ENCODE assay signal across 10 cellular contexts in genomic region chr1:26190373-26190987, GRCh38. TPM values are rescaled to one million over a fixed set of nuclear protein-coding genes. Genes with fewer than 3 reads are reported as not detected.
DNase-seq lines count a peak whose midpoint lies in the region; ATAC-seq, FAIRE-seq and TF ChIP-seq lines count a peak whose summit lies in the region.
"Had no signal": no experiment of that assay in that cellular context is flagged by ENCODE, and none has a peak within 500 bp of the region (broad histone marks: within the 10 kb centered on the region; RNA-seq: fewer than 3 reads in every experiment).

Gene CATSPER4, plus strand, starts transcription at chr1:26190602. Its CDS starts 26 bp downstream, at chr1:26190628.

- H3K79me1 ChIP-seq in mesenchymal stem cell (replicated peaks; ENCODE audit: low read length, poor library complexity, severe bottlenecking), result no peaks in the 10 kb centered on the region

- H3K27ac ChIP-seq in HUES48 (ENCODE audit: low read depth, low read length) (peak within 1 kb of the TSS; percentile 42), GM12878 (ENCODE audit: control insufficient read depth, insufficient read depth) (no peak within 1 kb of the TSS), mesenchymal stem cell (ENCODE audit: low read length, poor library complexity, severe bottlenecking) (no peak within 1 kb of the TSS)

- peaks cover 7% of the 10 kb centered on the region for H3K4me1 ChIP-seq in HUES48 (ENCODE audit: control insufficient read depth, insufficient read depth, low read length)
- no peaks in the 10 kb centered on the region for H3K4me1 ChIP-seq in GM12878 (ENCODE audit: control insufficient read depth, insufficient read depth, low read length)
- no peaks in the 10 kb centered on the region for H3K4me1 ChIP-seq in mesenchymal stem cell (ENCODE audit: control insufficient read depth, insufficient read depth, low read depth, low read length)

- no peak within 1 kb of the TSS for H3K9ac ChIP-seq in HUES48 (ENCODE audit: low read depth, low read length)
- no peak within 1 kb of the TSS for H3K9ac ChIP-seq in GM12878 (ENCODE audit: control insufficient read depth, insufficient read depth, low read length)
- no peak within 1 kb of the TSS for H3K9ac ChIP-seq in mesenchymal stem cell (ENCODE audit: low read length)

- no peak for TF ChIP-seq EP300 in GM12878 (IDR thresholded peaks at IDR 0.05; ENCODE audit: borderline replicate concordance in 1 of 2, control insufficient read depth in 1 of 2, low read depth in 2 of 2, low read length in 2 of 2)

- H3K23ac ChIP-seq in mesenchymal stem cell (ENCODE audit: low read length in 2 of 2), result no peak within 1 kb of the TSS

- TF ChIP-seq RAD21 in GM12878 (IDR thresholded peaks at IDR 0.05; ENCODE audit: insufficient read depth, low read depth, low read length), result no peak

- POLR2A ChIA-PET in GM12878 (lab: Charles Lee), result no interaction called here

- intact Hi-C loops in GM12878 (cut with micrococcal nuclease; ENCODE audit: unreplicated experiment), result no loop called here

- H3K14ac ChIP-seq in mesenchymal stem cell (ENCODE audit: low read length in 2 of 2), result no peak within 1 kb of the TSS

- H4K8ac ChIP-seq in mesenchymal stem cell (ENCODE audit: low read length), result no peak within 1 kb of the TSS

- no peak within 1 kb of the TSS for H2BK120ac ChIP-seq in mesenchymal stem cell (ENCODE audit: low read depth, low read length)

- H2BK15ac ChIP-seq in mesenchymal stem cell (ENCODE audit: low read depth, poor library complexity, severe bottlenecking), result no peak within 1 kb of the TSS

- H3K4ac ChIP-seq in mesenchymal stem cell (ENCODE audit: low read depth in 1 of 2, low read length in 2 of 2), result no peak within 1 kb of the TSS

- no peak within 1 kb of the TSS for H4K91ac ChIP-seq in mesenchymal stem cell (ENCODE audit: low read length)

- FAIRE-seq in GM12878 (lab: Jason Lieb, UNC), result no peak
- FAIRE-seq: endothelial cell of umbilical vein had no signal

- no TSS peak for BruUV-seq in GM12878 (replicated peaks; lab: Mats Ljungman, UMichigan)

- H3K36me3 ChIP-seq in HUES48 (ENCODE audit: control insufficient read depth, insufficient read depth, low read length) (peaks cover 16% of the 10 kb centered on the region), GM12878 (ENCODE audit: control insufficient read depth in 2 of 2, insufficient read depth in 2 of 2, low read length in 1 of 2) (no peaks in the 10 kb centered on the region), mesenchymal stem cell (ENCODE audit: control insufficient read depth in 1 of 2, insufficient read depth in 2 of 2, low read depth in 1 of 2, low read length in 2 of 2) (no peaks in the 10 kb centered on the region)

- TF ChIP-seq POLR2A in GM12878 (IDR thresholded peaks at IDR 0.05; ENCODE audit: low read depth, low read length), result no peak

- peak in 2 of 3 experiments; percentile 11 to 19; a peak in 1 of 6 replicates for TF ChIP-seq CTCF in GM12878 (IDR thresholded peaks at IDR 0.05 in 2 of 3, conservative IDR thresholded peaks at IDR 0.05 in 1 of 3; ENCODE audit: control insufficient read depth in 2 of 3, extremely low read depth in 1 of 3, insufficient read depth in 1 of 3, low read depth in 3 of 3, low read length in 3 of 3)

- no peaks in the 10 kb centered on the region for H3K79me2 ChIP-seq in GM12878 (ENCODE audit: control insufficient read depth, insufficient read depth, low read length)

- H2AK5ac ChIP-seq in mesenchymal stem cell (ENCODE audit: low read length, severe bottlenecking), result no peak within 1 kb of the TSS

- SMC1A ChIA-PET in GM12878 (lab: Charles Lee; ENCODE audit: uncharacterized antibody, unreplicated experiment), result no interaction called here

- H3K27me3 ChIP-seq in HUES48 (ENCODE audit: control insufficient read depth, insufficient read depth, low read length) (no peaks in the 10 kb centered on the region), GM12878 (replicated peaks in 1 of 2; ENCODE audit: control insufficient read depth in 2 of 2, insufficient read depth in 2 of 2, low read length in 1 of 2) (no peaks in the 10 kb centered on the region), mesenchymal stem cell (ENCODE audit: control insufficient read depth in 1 of 2, insufficient read depth in 1 of 2, low read length in 2 of 2) (peaks cover 30 to 51% of the 10 kb centered on the region in 2 experiments)

- H3K9me3 ChIP-seq in HUES48 (ENCODE audit: control insufficient read depth, insufficient read depth, low read length) (no peaks in the 10 kb centered on the region), GM12878 (replicated peaks; ENCODE audit: control insufficient read depth, insufficient read depth, low read length) (no peaks in the 10 kb centered on the region), mesenchymal stem cell (ENCODE audit: control insufficient read depth, low read length) (no peaks in the 10 kb centered on the region)

- no peak within 1 kb of the TSS for H3K4me2 ChIP-seq in GM12878 (ENCODE audit: control insufficient read depth, insufficient read depth)
- no peak within 1 kb of the TSS for H3K4me2 ChIP-seq in mesenchymal stem cell (ENCODE audit: low read length, poor library complexity, severe bottlenecking)

- no peak within 1 kb of the TSS for H2BK5ac ChIP-seq in mesenchymal stem cell (ENCODE audit: low read depth, low read length, poor library complexity, severe bottlenecking)

- CTCF ChIA-PET in GM12878 (lab: Yijun Ruan, JAX), result interaction anchor here (1.1 to 1.4 kb wide), 4 partner anchors 10 to 45 kb away, joined by 3 read pairs; partner anchors contain the start of gene ZNF593

- peak; percentile 42 for DNase-seq in Caki2 (ENCODE audit: low read depth)
- DNase-seq in GM12878 (ENCODE audit: low read depth, low spot score), result no peak
- DNase-seq in mesenchymal stem cell, result peak; percentile 10
- DNase-seq in NCI-H510A treated with DMSO at 0.1 percent for 48 hours (lab: John Stamatoyannopoulos, UW), result no peak
- no peak for DNase-seq in UCSD-AML1 (lab: John Stamatoyannopoulos, UW; ENCODE audit: unreplicated experiment)
- DNase-seq: stimulated activated CD4-positive, alpha-beta T cell treated with anti-CD3 and anti-CD28 coated beads, Interleukin-4, amount 100 ng/mL, for 4 hours had no signal

- RAD21 ChIA-PET in GM12878 (lab: Charles Lee; ENCODE audit: unreplicated experiment), result no interaction called here

- H4K20me1 ChIP-seq in GM12878 (ENCODE audit: control insufficient read depth, insufficient read depth), result no peaks in the 10 kb centered on the region

- 31% methylated on average over 16 of the region's 16 CpGs for WGBS in GM12878 (ENCODE audit: insufficient coverage, insufficient replicate concordance, low lambda C conversion rate, missing lambda C conversion rate)
- WGBS in mesenchymal stem cell, result 33% methylated on average over 16 of the region's 16 CpGs

- ATAC-seq in GM12878 (no peak; the same call in 2 of the 3 replicates), GM21390 (IDR thresholded peaks at IDR 0.05; ENCODE audit: unreplicated experiment) (no peak), GM19397 (IDR thresholded peaks at IDR 0.05; ENCODE audit: unreplicated experiment) (no peak)

- H2BK12ac ChIP-seq in mesenchymal stem cell (ENCODE audit: low read length in 2 of 2), result no peak within 1 kb of the TSS

- no peak within 1 kb of the TSS for H3K4me3 ChIP-seq in HUES48 (ENCODE audit: low read depth, low read length)
- H3K4me3 ChIP-seq in GM12878, result no peak within 1 kb of the TSS
- H3K4me3 ChIP-seq in mesenchymal stem cell (ENCODE audit: insufficient read depth in 1 of 2, low read depth in 1 of 2, low read length in 2 of 2), result no peak within 1 kb of the TSS

- no peak within 1 kb of the TSS for H3K18ac ChIP-seq in mesenchymal stem cell (ENCODE audit: low read depth in 1 of 2, low read length in 2 of 2)

- in situ Hi-C loops in Caki2 (cut with HindIII; ENCODE audit: low pct_unique_long_range_greater_than_20kb, low sequenced_read_pairs), result no loop called here
- in situ Hi-C loops in GM12878 (cut with MboI), result no loop called here

- no peak within 1 kb of the TSS for H2AFZ ChIP-seq in GM12878 (ENCODE audit: control insufficient read depth, low read depth, low read length)
- H2AFZ ChIP-seq in mesenchymal stem cell (ENCODE audit: low read depth, low read length), result no peak within 1 kb of the TSS

TF ChIP-seq in GM12878, 131 proteins besides CTCF, POLR2A, EP300 and RAD21:
- TF ChIP-seq ZSCAN29 (IDR thresholded peaks at IDR 0.05) (no peak), IRF3 (IDR thresholded peaks at IDR 0.05) (no peak), TBL1XR1 (IDR thresholded peaks at IDR 0.05; ENCODE audit: low read depth, low read length) (no peak)

RNA-seq across cellular contexts. Expression of gene CATSPER4, which starts in this region (rescaled TPM):
- not detected in 2 replicates for total RNA-seq in Caki2 (2014; rRNA removed; shearing (Covaris generic); ENCODE audit: low replicate concordance)
- not detected in 2 replicates for total RNA-seq in GM12878 (2013; cell fraction: nucleolus; rRNA removed)
- total RNA-seq in GM12878 (2014; rRNA removed), result not detected in 2 replicates
- not detected in 2 replicates for total RNA-seq in GM12878 (2014; rRNA removed; fragmentation: Illumina TruSeq; extraction: Trizol)
- total RNA-seq in GM12878 (2021), result 0.13 TPM in 1 of 2 replicates, not detected in the other
- not detected for polyA plus RNA-seq in GM12878 (2011; ENCODE audit: low read depth)
- polyA plus RNA-seq in GM12878 (2011; rRNA removed), result not detected in 2 replicates
- polyA plus RNA-seq in GM12878 (2011; cell fraction: cytosol; rRNA removed), result not detected in 2 replicates
- polyA plus RNA-seq in GM12878 (2011; cell fraction: nucleus; rRNA removed), result not detected in 2 replicates
- polyA plus RNA-seq in GM12878 (2012), result not detected in 2 replicates
- polyA plus RNA-seq in GM12878 (2014; fragmentation: Illumina TruSeq; extraction: Trizol), result not detected in 2 replicates
- not detected for polyA plus RNA-seq in GM12878 (2014; fragmentation: Nextera tagmentation; extraction: Ambion mirVana)
- not detected in 2 replicates for polyA plus RNA-seq in GM12878 (2014; rRNA removed)
- polyA plus RNA-seq in GM12878 (2016; fragmentation: Nextera tagmentation; extraction: Ambion mirVana), result not detected
- polyA minus RNA-seq in GM12878 (2011; rRNA and poly(A)+ RNA removed), result not detected in 2 replicates
- not detected in 2 replicates for polyA minus RNA-seq in GM12878 (2011; cell fraction: cytosol; rRNA and poly(A)+ RNA removed)
- not detected in 2 replicates for polyA minus RNA-seq in GM12878 (2011; cell fraction: nucleus; rRNA and poly(A)+ RNA removed)
- not detected for polyA plus RNA-seq in mesenchymal stem cell (2013, experiment 1 of 2)
- not detected for polyA plus RNA-seq in mesenchymal stem cell (2013, experiment 2 of 2)
- total RNA-seq: endothelial cell of umbilical vein had no signal
- polyA plus RNA-seq: endothelial cell of umbilical vein had no signal

Comparison
In these comparisons a context has a peak if more than half of its experiments do, and no peak if none do; other contexts are left out.
1. Peak in DNase-seq in Caki2; RNA of the gene not detected or under 1 TPM.